In the genomic region with DNA sequence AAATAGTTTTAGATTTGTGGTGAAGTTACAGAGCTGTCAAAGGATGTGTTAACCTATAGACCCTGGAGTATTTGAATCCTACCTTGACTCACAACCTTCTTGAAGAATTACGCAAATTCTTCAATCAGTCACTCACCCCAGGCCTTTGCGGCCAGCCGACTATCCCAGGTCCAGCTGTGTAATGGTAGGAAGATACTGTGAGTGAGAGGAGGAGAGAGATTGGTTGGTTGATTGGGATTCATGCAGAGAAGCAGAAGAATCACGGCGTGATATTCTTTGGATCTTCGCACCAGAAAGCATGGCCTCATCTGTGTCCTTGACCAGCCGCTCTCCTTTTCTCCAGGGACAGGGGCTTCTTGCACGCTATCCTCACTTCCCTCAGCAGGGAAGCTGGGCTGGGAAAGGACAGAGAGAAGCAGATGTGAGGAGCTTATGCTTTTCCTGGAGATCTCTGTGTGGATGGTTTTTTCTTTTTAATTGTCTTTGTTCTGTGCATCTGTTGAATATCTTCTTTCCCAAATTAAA, we compare ENCODE assay signal across 19 cellular contexts.
DNase-seq lines count a peak whose midpoint lies in the region; ATAC-seq and TF ChIP-seq lines count a peak whose summit lies in the region.
"Had no signal": no experiment of that assay in that cellular context is flagged by ENCODE, and none has a peak within 500 bp of the region (broad histone marks: within the 10 kb centered on the region; RNA-seq: fewer than 3 reads in every experiment).

No MANE protein-coding gene starts in this region.

- no peak overlapping the region for H3K4me3 Mint-ChIP-seq in T-helper 2 cell treated with Interferon-gamma antibody and Interleukin-4, amounts not matched to agents 5 μg/mL and 100 μg/mL, for 36 hours
- H3K4me3 Mint-ChIP-seq: CD14-positive monocyte; CD4-positive, alpha-beta T cell; CD8-positive, alpha-beta memory T cell; H9 had no signal

- ATAC-seq in SK-N-SH treated with all-trans-retinoic acid at 6 μM for 48 hours, result no peak
- ATAC-seq: GM12878, HCT116 had no signal

- no peak overlapping the region for H3K27ac Mint-ChIP-seq in T-helper 2 cell treated with Interferon-gamma antibody and Interleukin-4, amounts not matched to agents 5 μg/mL and 100 μg/mL, for 36 hours
- H3K27ac Mint-ChIP-seq: CD14-positive monocyte; CD4-positive, alpha-beta T cell; CD8-positive, alpha-beta memory T cell had no signal

- H3K4me1 Mint-ChIP-seq in T-helper 2 cell treated with Interferon-gamma antibody and Interleukin-4, amounts not matched to agents 5 μg/mL and 100 μg/mL, for 36 hours (ENCODE audit: low read depth), result peaks cover 11% of the 10 kb centered on the region
- H3K4me1 Mint-ChIP-seq: CD14-positive monocyte had no signal

- H3K9me3 Mint-ChIP-seq in T-helper 2 cell treated with Interferon-gamma antibody and Interleukin-4, amounts not matched to agents 5 μg/mL and 100 μg/mL, for 36 hours, result peaks cover 12% of the 10 kb centered on the region

- H3K36me3 Mint-ChIP-seq in T-helper 2 cell treated with Interferon-gamma antibody and Interleukin-4, amounts not matched to agents 5 μg/mL and 100 μg/mL, for 36 hours (ENCODE audit: low read depth), result peaks cover 1% of the 10 kb centered on the region

- peak; percentile 23 for DNase-seq in NCI-H2171 treated with DMSO at 0.1 percent for 48 hours (lab: John Stamatoyannopoulos, UW)
- DNase-seq in NCI-H2171 (lab: John Stamatoyannopoulos, UW), result no peak
- DNase-seq in brain pericyte (ENCODE audit: low read depth, low spot score), result peak; percentile 86
- peak; percentile 79 for DNase-seq in smooth muscle cell of the brain vasculature (ENCODE audit: low read depth, low spot score)
- no peak for DNase-seq in T-helper 2 cell treated with Interferon-gamma antibody and Interleukin-4, amounts not matched to agents 5 μg/mL and 100 μg/mL, for 36 hours (ENCODE audit: low spot score)
- DNase-seq: AML-193; BE2C; CD4-positive, alpha-beta T cell; CD8-positive, alpha-beta memory T cell; DMS 273 treated with DMSO at 0.1 percent for 48 hours; DMS79; EL; GDM1; GM23248; H9 had no signal

- H3K27me3 Mint-ChIP-seq in T-helper 2 cell treated with Interferon-gamma antibody and Interleukin-4, amounts not matched to agents 5 μg/mL and 100 μg/mL, for 36 hours (ENCODE audit: low read depth), result no peaks in the 10 kb centered on the region
- H3K27me3 Mint-ChIP-seq: CD4-positive, alpha-beta T cell; CD8-positive, alpha-beta memory T cell had no signal

TF ChIP-seq in SK-N-SH treated with all-trans-retinoic acid at 6 μM for 48 hours, 23 proteins besides CTCF, POLR2A, EP300 and RAD21:
- TF ChIP-seq SNAI2 (CRISPR knock-in tag; IDR thresholded peaks at IDR 0.05), result no peak
- TF ChIP-seq, protein P1, sequence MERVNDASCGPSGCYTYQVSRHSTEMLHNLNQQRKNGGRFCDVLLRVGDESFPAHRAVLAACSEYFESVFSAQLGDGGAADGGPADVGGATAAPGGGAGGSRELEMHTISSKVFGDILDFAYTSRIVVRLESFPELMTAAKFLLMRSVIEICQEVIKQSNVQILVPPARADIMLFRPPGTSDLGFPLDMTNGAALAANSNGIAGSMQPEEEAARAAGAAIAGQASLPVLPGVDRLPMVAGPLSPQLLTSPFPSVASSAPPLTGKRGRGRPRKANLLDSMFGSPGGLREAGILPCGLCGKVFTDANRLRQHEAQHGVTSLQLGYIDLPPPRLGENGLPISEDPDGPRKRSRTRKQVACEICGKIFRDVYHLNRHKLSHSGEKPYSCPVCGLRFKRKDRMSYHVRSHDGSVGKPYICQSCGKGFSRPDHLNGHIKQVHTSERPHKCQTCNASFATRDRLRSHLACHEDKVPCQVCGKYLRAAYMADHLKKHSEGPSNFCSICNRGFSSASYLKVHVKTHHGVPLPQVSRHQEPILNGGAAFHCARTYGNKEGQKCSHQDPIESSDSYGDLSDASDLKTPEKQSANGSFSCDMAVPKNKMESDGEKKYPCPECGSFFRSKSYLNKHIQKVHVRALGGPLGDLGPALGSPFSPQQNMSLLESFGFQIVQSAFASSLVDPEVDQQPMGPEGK (CRISPR knock-in tag; IDR thresholded peaks at IDR 0.05; ENCODE audit: borderline replicate concordance), result no peak
- TF ChIP-seq, protein P2, sequence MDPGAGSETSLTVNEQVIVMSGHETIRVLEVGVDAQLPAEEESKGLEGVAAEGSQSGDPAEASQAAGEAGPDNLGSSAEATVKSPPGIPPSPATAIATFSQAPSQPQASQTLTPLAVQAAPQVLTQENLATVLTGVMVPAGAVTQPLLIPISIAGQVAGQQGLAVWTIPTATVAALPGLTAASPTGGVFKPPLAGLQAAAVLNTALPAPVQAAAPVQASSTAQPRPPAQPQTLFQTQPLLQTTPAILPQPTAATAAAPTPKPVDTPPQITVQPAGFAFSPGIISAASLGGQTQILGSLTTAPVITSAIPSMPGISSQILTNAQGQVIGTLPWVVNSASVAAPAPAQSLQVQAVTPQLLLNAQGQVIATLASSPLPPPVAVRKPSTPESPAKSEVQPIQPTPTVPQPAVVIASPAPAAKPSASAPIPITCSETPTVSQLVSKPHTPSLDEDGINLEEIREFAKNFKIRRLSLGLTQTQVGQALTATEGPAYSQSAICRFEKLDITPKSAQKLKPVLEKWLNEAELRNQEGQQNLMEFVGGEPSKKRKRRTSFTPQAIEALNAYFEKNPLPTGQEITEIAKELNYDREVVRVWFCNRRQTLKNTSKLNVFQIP (CRISPR knock-in tag; IDR thresholded peaks at IDR 0.05; ENCODE audit: borderline replicate concordance, low read depth), result no peak
- TF ChIP-seq ZFP3 (CRISPR knock-in tag; IDR thresholded peaks at IDR 0.05), result no peak
- no peak for TF ChIP-seq GLIS3 (CRISPR knock-in tag; IDR thresholded peaks at IDR 0.05)
- TF ChIP-seq, protein P3, sequence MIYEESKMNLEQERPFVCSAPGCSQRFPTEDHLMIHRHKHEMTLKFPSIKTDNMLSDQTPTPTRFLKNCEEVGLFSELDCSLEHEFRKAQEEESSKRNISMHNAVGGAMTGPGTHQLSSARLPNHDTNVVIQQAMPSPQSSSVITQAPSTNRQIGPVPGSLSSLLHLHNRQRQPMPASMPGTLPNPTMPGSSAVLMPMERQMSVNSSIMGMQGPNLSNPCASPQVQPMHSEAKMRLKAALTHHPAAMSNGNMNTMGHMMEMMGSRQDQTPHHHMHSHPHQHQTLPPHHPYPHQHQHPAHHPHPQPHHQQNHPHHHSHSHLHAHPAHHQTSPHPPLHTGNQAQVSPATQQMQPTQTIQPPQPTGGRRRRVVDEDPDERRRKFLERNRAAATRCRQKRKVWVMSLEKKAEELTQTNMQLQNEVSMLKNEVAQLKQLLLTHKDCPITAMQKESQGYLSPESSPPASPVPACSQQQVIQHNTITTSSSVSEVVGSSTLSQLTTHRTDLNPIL (CRISPR knock-in tag; IDR thresholded peaks at IDR 0.05; ENCODE audit: low read depth), result no peak
- TF ChIP-seq CSDC2 (CRISPR knock-in tag; IDR thresholded peaks at IDR 0.05), result no peak
- TF ChIP-seq OSR1 (CRISPR knock-in tag; IDR thresholded peaks at IDR 0.05), result no peak
- TF ChIP-seq ZFP30 (CRISPR knock-in tag; IDR thresholded peaks at IDR 0.05), result no peak

Comparison
In these comparisons a context has a peak if more than half of its experiments do, and no peak if none do; other contexts are left out.
1. DNase-seq: peak in NCI-H2171 treated with DMSO at 0.1 percent for 48 hours (single experiment), brain pericyte (single experiment) and smooth muscle cell of the brain vasculature (single experiment); none in NCI-H2171 (single experiment) and T-helper 2 cell treated with Interferon-gamma antibody and Interleukin-4, amounts not matched to agents 5 μg/mL and 100 μg/mL, for 36 hours (single experiment).